15 cellular contexts compared by ENCODE assay signal in the genomic region with DNA sequence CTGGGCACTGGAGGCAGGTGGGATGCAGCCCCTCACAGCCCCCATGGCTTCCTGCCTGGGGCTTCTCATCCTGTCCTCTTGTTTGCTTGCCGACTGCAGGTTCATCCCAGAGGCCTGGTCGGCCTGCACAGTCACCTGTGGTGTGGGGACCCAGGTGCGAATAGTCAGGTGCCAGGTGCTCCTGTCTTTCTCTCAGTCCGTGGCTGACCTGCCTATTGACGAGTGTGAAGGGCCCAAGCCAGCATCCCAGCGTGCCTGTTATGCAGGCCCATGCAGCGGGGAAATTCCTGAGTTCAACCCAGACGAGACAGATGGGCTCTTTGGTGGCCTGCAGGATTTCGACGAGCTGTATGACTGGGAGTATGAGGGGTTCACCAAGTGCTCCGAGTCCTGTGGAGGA.
"Had no signal": no experiment of that assay in that cellular context is flagged by ENCODE, and none has a peak within 500 bp of the region (broad histone marks: within the 10 kb centered on the region; RNA-seq: fewer than 3 reads in every experiment).

No MANE protein-coding gene starts in this region.

- DNase-seq: activated CD4-positive, alpha-beta T cell treated with anti-CD3 and anti-CD28 coated beads, Interleukin-2, amount 50 U/mL, for 48 hours; activated CD4-positive, CD25-positive, alpha-beta regulatory T cell treated with anti-CD3 and anti-CD28 coated beads, Interleukin-2, amount 50 U/mL, for 72 hours; activated CD8-positive, alpha-beta memory T cell treated with anti-CD3 and anti-CD28 coated beads, Interleukin-2, amount 10 ng/mL, durations not matched to agents 7 days and 5 days; activated gamma-delta T cell; activated naive CD8-positive, alpha-beta T cell treated with anti-CD3 and anti-CD28 coated beads for 36 hours; activated T-cell treated with anti-CD3 and anti-CD28 coated beads, Interleukin-2, amount 50 U/mL, for 48 hours; left ventricle myocardium superior; mesendoderm; stimulated activated CD4-positive, alpha-beta T cell treated with anti-CD3 and anti-CD28 coated beads, Interleukin-4, amount 100 ng/mL, for 1 hour; stimulated activated CD8-positive, alpha-beta memory T cell treated with anti-CD3 and anti-CD28 coated beads, Interleukin-4, amount 100 ng/mL, for 48 hours; stimulated activated naive CD8-positive, alpha-beta T cell treated with anti-CD3 and anti-CD28 coated beads, Interleukin-15, amount 100 ng/mL, for 72 hours had no signal

- H3K4me1 ChIP-seq: prostate gland had no signal

- ATAC-seq: activated CD8-positive, alpha-beta memory T cell treated with anti-CD3 and anti-CD28 coated beads, Interleukin-2, amount 10 ng/mL, durations not matched to agents 7 days and 5 days; stimulated activated naive CD8-positive, alpha-beta T cell treated with anti-CD3 and anti-CD28 coated beads, Interleukin-15, amount 100 ng/mL, for 72 hours had no signal

- H3K27ac ChIP-seq: ascending aorta, prostate gland had no signal

- H3K9me3 ChIP-seq: ascending aorta, gastrocnemius medialis, prostate gland, thoracic aorta had no signal

- H3K4me3 ChIP-seq: prostate gland had no signal

- H3K36me3 ChIP-seq: gastrocnemius medialis, prostate gland, thoracic aorta had no signal

- H3K27me3 ChIP-seq: ascending aorta, gastrocnemius medialis had no signal
